Comparison of ENCODE assay signal across 22 cellular contexts in the genomic region with DNA sequence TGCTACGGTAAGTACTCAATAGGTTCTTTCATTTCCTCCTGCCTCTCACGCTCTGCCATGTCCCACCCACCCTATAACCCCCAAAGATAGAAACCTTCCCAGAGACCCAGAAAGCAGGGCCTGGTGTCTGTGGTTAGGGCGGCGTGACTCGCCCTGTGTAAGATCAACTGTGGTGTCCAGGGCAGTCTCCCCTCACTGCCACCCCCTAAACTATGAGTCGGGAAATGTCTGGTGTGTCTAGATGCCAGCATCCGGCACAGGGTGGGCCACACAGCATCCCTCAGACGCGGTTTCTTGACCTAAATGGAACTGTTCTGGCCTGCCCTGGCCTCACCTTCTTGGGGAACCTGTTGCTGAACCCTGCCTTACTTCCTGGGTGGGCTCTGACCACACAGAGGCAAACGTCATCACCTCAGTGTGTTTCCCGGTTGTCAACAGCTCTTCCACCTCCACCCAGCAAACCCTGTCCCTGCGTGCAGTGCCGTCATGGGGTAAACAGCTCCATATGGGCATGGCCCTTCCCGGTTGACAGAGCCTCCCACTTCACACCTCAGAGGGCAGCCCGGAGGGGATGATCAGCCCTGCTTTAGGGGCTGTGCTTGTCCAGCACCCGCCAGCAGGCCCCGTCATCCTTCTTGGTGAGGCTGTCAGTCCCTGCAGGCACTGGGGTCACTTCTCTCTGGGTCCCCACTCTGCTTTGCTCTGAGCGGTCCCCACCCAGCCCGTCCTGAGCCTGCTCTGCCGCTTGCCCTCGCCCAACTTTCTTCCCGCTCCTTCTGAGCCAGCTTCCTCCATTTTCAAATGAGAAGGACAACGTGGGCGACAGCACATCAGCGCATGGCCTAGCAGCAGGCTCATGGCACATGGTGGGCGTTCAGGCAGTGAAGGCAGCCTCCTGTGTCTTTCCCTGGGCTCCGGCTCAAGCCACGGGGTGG. TPM values are rescaled to one million over a fixed set of nuclear protein-coding genes. Genes with fewer than 3 reads are reported as not detected.
DNase-seq lines count a peak whose midpoint lies in the region; ATAC-seq, FAIRE-seq and TF ChIP-seq lines count a peak whose summit lies in the region.
"Had no signal": no experiment of that assay in that cellular context is flagged by ENCODE, and none has a peak within 500 bp of the region (broad histone marks: within the 10 kb centered on the region; RNA-seq: fewer than 3 reads in every experiment).

No MANE protein-coding gene starts in this region.

- H2BK120ac ChIP-seq in neuronal stem cell (ENCODE audit: low read depth, low read length) = no peak overlapping the region

- DNase-seq in activated naive CD8-positive, alpha-beta T cell treated with anti-CD3 and anti-CD28 coated beads, Interleukin-2, amount 50 U/mL, for 24 hours = no peak
- DNase-seq in activated naive CD8-positive, alpha-beta T cell treated with anti-CD3 and anti-CD28 coated beads for 36 hours = no peak
- DNase-seq in HT-29 (ENCODE audit: low spot score) (peak; percentile 28), kidney (peak; percentile 50), neuronal stem cell (ENCODE audit: low spot score) (no peak), RWPE1 (ENCODE audit: low spot score) (no peak), GOT3 (lab: John Stamatoyannopoulos, UW) (no peak), RCC 7860 (ENCODE audit: low spot score) (no peak)
- DNase-seq: Calu3, DMS53, EL, HCEC 1CT, KG1, NCI-H1105 treated with DMSO at 0.1 percent for 48 hours, NCI-H1694, NCI-H510A, NCI-H748 treated with DMSO at 0.1 percent for 48 hours, OCI-M1, RPMI8226 had no signal

- TF ChIP-seq CTCF in kidney (IDR thresholded peaks at IDR 0.05; ENCODE audit: borderline replicate concordance, extremely low read depth, insufficient read depth) (no peak), RWPE1 (conservative IDR thresholded peaks at IDR 0.05; ENCODE audit: low read depth) (no peak)

- no peak overlapping the region for H2AFZ ChIP-seq in neuronal stem cell (ENCODE audit: low read length)

- H3K79me1 ChIP-seq in neuronal stem cell (ENCODE audit: low read depth, low read length) = no peaks in the 10 kb centered on the region

- peak overlapping the region; percentile 94 for H3K14ac ChIP-seq in neuronal stem cell (ENCODE audit: low read length)

- no peaks in the 10 kb centered on the region for H3K36me3 Mint-ChIP-seq in activated naive CD8-positive, alpha-beta T cell treated with anti-CD3 and anti-CD28 coated beads, Interleukin-2, amount 50 U/mL, for 24 hours (ENCODE audit: low read depth)
- no peaks in the 10 kb centered on the region for H3K36me3 Mint-ChIP-seq in activated naive CD8-positive, alpha-beta T cell treated with anti-CD3 and anti-CD28 coated beads for 36 hours

- FAIRE-seq in kidney (lab: Jason Lieb, UNC) (no peak), RCC 7860 (lab: Jason Lieb, UNC) (no peak)
- FAIRE-seq: GM12878 had no signal

- peak; percentile 14 for ATAC-seq in activated naive CD8-positive, alpha-beta T cell treated with anti-CD3 and anti-CD28 coated beads, Interleukin-2, amount 50 U/mL, for 24 hours
- ATAC-seq: GM12878 had no signal

- peak overlapping the region; percentile 57 for H4K8ac ChIP-seq in neuronal stem cell (ENCODE audit: low read depth, low read length)

- H4K91ac ChIP-seq in neuronal stem cell (ENCODE audit: low read depth, low read length, poor library complexity) = no peak overlapping the region

- H3K4me2 ChIP-seq in neuronal stem cell (ENCODE audit: insufficient read depth, low read length, poor library complexity, severe bottlenecking) = no peak overlapping the region

- H3K4me3 Mint-ChIP-seq in activated naive CD8-positive, alpha-beta T cell treated with anti-CD3 and anti-CD28 coated beads, Interleukin-2, amount 50 U/mL, for 24 hours = no peak overlapping the region
- no peak overlapping the region for H3K4me3 Mint-ChIP-seq in activated naive CD8-positive, alpha-beta T cell treated with anti-CD3 and anti-CD28 coated beads for 36 hours
- H3K4me3 Mint-ChIP-seq: CD4-positive, alpha-beta T cell had no signal

- H2BK5ac ChIP-seq in neuronal stem cell (ENCODE audit: low read length) = no peak overlapping the region

- H3K9me3 ChIP-seq in kidney (ENCODE audit: control insufficient read depth in 1 of 2, low read length in 2 of 2) (no peaks in the 10 kb centered on the region), neuronal stem cell (replicated peaks in 1 of 2; ENCODE audit: control insufficient read depth in 2 of 2, insufficient read depth in 1 of 2, low read depth in 1 of 2, low read length in 2 of 2) (no peaks in the 10 kb centered on the region)
- H3K9me3 ChIP-seq: SJSA1 had no signal

- no peaks in the 10 kb centered on the region for H3K9me3 Mint-ChIP-seq in activated naive CD8-positive, alpha-beta T cell treated with anti-CD3 and anti-CD28 coated beads, Interleukin-2, amount 50 U/mL, for 24 hours
- no peaks in the 10 kb centered on the region for H3K9me3 Mint-ChIP-seq in activated naive CD8-positive, alpha-beta T cell treated with anti-CD3 and anti-CD28 coated beads for 36 hours
- H3K9me3 Mint-ChIP-seq: CD4-positive, alpha-beta T cell had no signal

- H3K9ac ChIP-seq in kidney (ENCODE audit: low read length in 2 of 2) = no peak overlapping the region
- H3K9ac ChIP-seq in neuronal stem cell (ENCODE audit: low read depth, low read length, poor library complexity) = no peak overlapping the region

- peak overlapping the region; percentile 61 for H3K23ac ChIP-seq in neuronal stem cell (ENCODE audit: low read depth, low read length, poor library complexity)

- H2BK15ac ChIP-seq in neuronal stem cell (ENCODE audit: low read length) = peak overlapping the region; percentile 83

- H3K36me3 ChIP-seq in kidney (ENCODE audit: control insufficient read depth in 1 of 2, insufficient read depth in 2 of 2, low read length in 2 of 2) (no peaks in the 10 kb centered on the region), neuronal stem cell (replicated peaks in 1 of 2; ENCODE audit: control insufficient read depth in 2 of 2, insufficient read depth in 2 of 2, low read length in 2 of 2) (no peaks in the 10 kb centered on the region)
- H3K36me3 ChIP-seq: SJSA1 had no signal

- H3K18ac ChIP-seq in neuronal stem cell (ENCODE audit: low read length) = peak overlapping the region; percentile 86

- no peaks in the 10 kb centered on the region for H3K4me1 Mint-ChIP-seq in activated naive CD8-positive, alpha-beta T cell treated with anti-CD3 and anti-CD28 coated beads, Interleukin-2, amount 50 U/mL, for 24 hours
- H3K4me1 Mint-ChIP-seq in activated naive CD8-positive, alpha-beta T cell treated with anti-CD3 and anti-CD28 coated beads for 36 hours = no peaks in the 10 kb centered on the region

- H3K4me1 ChIP-seq in kidney (ENCODE audit: control insufficient read depth in 1 of 2, insufficient read depth in 1 of 2, low read depth in 1 of 2, low read length in 2 of 2) (no peaks in the 10 kb centered on the region), neuronal stem cell (ENCODE audit: control insufficient read depth in 2 of 2, insufficient read depth in 1 of 2, low read depth in 1 of 2, low read length in 2 of 2) (no peaks in the 10 kb centered on the region)
- H3K4me1 ChIP-seq: SJSA1 had no signal

- intact Hi-C loops in kidney (cut with DNase I) = loop anchor here (10.0 kb wide), 1 partner anchor 115 kb away; no protein-coding TSS in a partner anchor

- WGBS in neuronal stem cell (ENCODE audit: extremely low coverage in 2 of 2, insufficient read length in 2 of 2, insufficient replicate concordance in 1 of 2), 2 donors = no CpG with 5 or more reads among the region's 28 CpGs

- no peak overlapping the region for H3K4me3 ChIP-seq in kidney (ENCODE audit: low read length in 2 of 2)
- no peak overlapping the region for H3K4me3 ChIP-seq in neuronal stem cell (ENCODE audit: low read length in 2 of 2)
- H3K4me3 ChIP-seq: GM12878, SJSA1 had no signal

- no peak overlapping the region for H3K4ac ChIP-seq in neuronal stem cell (ENCODE audit: low read length)

- H3K27ac ChIP-seq in kidney (ENCODE audit: low read depth in 2 of 2, low read length in 2 of 2) = no peak overlapping the region
- no peak overlapping the region for H3K27ac ChIP-seq in neuronal stem cell (replicated peaks; ENCODE audit: low read length)
- H3K27ac ChIP-seq in RWPE1 = no peak overlapping the region
- H3K27ac ChIP-seq: SJSA1 had no signal

- peaks cover 5 to 67% (median 18%) of the 10 kb centered on the region in 3 experiments for H3K27me3 ChIP-seq in neuronal stem cell (ENCODE audit: control insufficient read depth in 3 of 3, insufficient read depth in 3 of 3, low read depth in 1 of 3, low read length in 3 of 3)
- H3K27me3 ChIP-seq: SJSA1 had no signal

- POLR2A ChIA-PET in RWPE1 (lab: Yijun Ruan, JAX; ENCODE audit: low non-redundant PET) = no interaction called here

- H2BK12ac ChIP-seq in neuronal stem cell (ENCODE audit: low read length) = peak overlapping the region; percentile 16

- CTCF ChIA-PET in RWPE1 (lab: Yijun Ruan, JAX) = interaction anchor here (0.7 kb wide), 1 partner anchor 110 kb away, joined by 3 read pairs; no protein-coding TSS in a partner anchor

- H3K27me3 Mint-ChIP-seq in activated naive CD8-positive, alpha-beta T cell treated with anti-CD3 and anti-CD28 coated beads, Interleukin-2, amount 50 U/mL, for 24 hours = peaks cover 12% of the 10 kb centered on the region
- H3K27me3 Mint-ChIP-seq in activated naive CD8-positive, alpha-beta T cell treated with anti-CD3 and anti-CD28 coated beads for 36 hours = peaks cover 17% of the 10 kb centered on the region

- H3K27ac Mint-ChIP-seq in activated naive CD8-positive, alpha-beta T cell treated with anti-CD3 and anti-CD28 coated beads, Interleukin-2, amount 50 U/mL, for 24 hours = no peak overlapping the region
- H3K27ac Mint-ChIP-seq in activated naive CD8-positive, alpha-beta T cell treated with anti-CD3 and anti-CD28 coated beads for 36 hours = no peak overlapping the region
- H3K27ac Mint-ChIP-seq: CD4-positive, alpha-beta T cell had no signal

- peak overlapping the region; percentile 79 for H2AK5ac ChIP-seq in neuronal stem cell (ENCODE audit: low read depth, low read length)

RNA-seq across cellular contexts. Expression of a gene that starts 6.0 kb away (rescaled TPM):
- not detected for total RNA-seq in activated naive CD8-positive, alpha-beta T cell treated with anti-CD3 and anti-CD28 coated beads for 36 hours
- total RNA-seq in HT-29 (2014; rRNA removed; shearing (Covaris generic)) = 67.7 and 78.8 TPM in 2 replicates
- total RNA-seq in kidney = 2.2 TPM
- polyA plus RNA-seq in kidney (ENCODE audit: insufficient read depth, low read depth, low replicate concordance) = 0.80 TPM
- 0.15 TPM for polyA plus RNA-seq in neuronal stem cell (2013, experiment 1 of 2)
- polyA plus RNA-seq in neuronal stem cell (2013, experiment 2 of 2) = 0.12 TPM
- total RNA-seq: Calu3, GM12878, SJSA1 had no signal

Comparison
In these comparisons a context has a peak if more than half of its experiments do, and no peak if none do; other contexts are left out.
1. DNase-seq: peak in HT-29 (single experiment) and kidney (single experiment); none in activated naive CD8-positive, alpha-beta T cell treated with anti-CD3 and anti-CD28 coated beads, Interleukin-2, amount 50 U/mL, for 24 hours (single experiment), activated naive CD8-positive, alpha-beta T cell treated with anti-CD3 and anti-CD28 coated beads for 36 hours (single experiment), neuronal stem cell (single experiment), RWPE1 (single experiment), GOT3 (single experiment) and RCC 7860 (single experiment).
2. RNA of a gene that starts 6.0 kb away (total RNA-seq): 67.7 to 78.8 TPM in HT-29; 2.2 TPM in kidney (single experiment) and not detected in activated naive CD8-positive, alpha-beta T cell treated with anti-CD3 and anti-CD28 coated beads for 36 hours; every median in the first group is over 10 times any median in the second.